ENCODE assay signal across 8 cellular contexts in genomic region chr10:79444243-79445119, GRCh38. TPM values are rescaled to one million over a fixed set of nuclear protein-coding genes. Genes with fewer than 3 reads are reported as not detected.
DNase-seq lines count a peak whose midpoint lies in the region; ATAC-seq, FAIRE-seq and TF ChIP-seq lines count a peak whose summit lies in the region.

No MANE protein-coding gene starts in this region.

- H3K4me3 ChIP-seq in BLaER1 (peak overlapping the region; percentile 83), adipocyte (ENCODE audit: low read length) (peak overlapping the region; percentile 97), right atrium auricular region (peak overlapping the region; percentile 94 to 96), rectal smooth muscle tissue (ENCODE audit: low read length) (peak overlapping the region; percentile 65)

- ATAC-seq in GM19372 (IDR thresholded peaks at IDR 0.05; ENCODE audit: low read depth, unreplicated experiment), result peak; percentile 20
- ATAC-seq in HG03520 (IDR thresholded peaks at IDR 0.05; ENCODE audit: unreplicated experiment), result peak; percentile 9
- ATAC-seq in SK-N-SH treated with all-trans-retinoic acid at 6 μM for 48 hours, result peak; percentile 37

- H3K9me3 ChIP-seq in BLaER1 (no peaks in the 10 kb centered on the region), adipocyte (ENCODE audit: control insufficient read depth, low read length) (no peaks in the 10 kb centered on the region), right atrium auricular region (no peaks in the 10 kb centered on the region)

- H4K20me1 ChIP-seq in BLaER1, result peaks cover 52% of the 10 kb centered on the region

- H3K27ac ChIP-seq in BLaER1 (peak overlapping the region; percentile 39), right atrium auricular region (peak overlapping the region; percentile 93 to 99), rectal smooth muscle tissue (ENCODE audit: low read depth, low read length) (peak overlapping the region; percentile 80)

- H3K36me3 ChIP-seq in BLaER1, result peaks cover 8% of the 10 kb centered on the region; the same call in 1 of the 2 replicates
- peaks cover 18% of the 10 kb centered on the region for H3K36me3 ChIP-seq in adipocyte (ENCODE audit: control insufficient read depth, insufficient read depth, low read length, severe bottlenecking)
- no peaks in the 10 kb centered on the region for H3K36me3 ChIP-seq in right atrium auricular region
- no peaks in the 10 kb centered on the region for H3K36me3 ChIP-seq in rectal smooth muscle tissue (ENCODE audit: control insufficient read depth, insufficient read depth, low read length)

- H3K4me1 ChIP-seq in BLaER1 (peaks cover 57% of the 10 kb centered on the region), adipocyte (ENCODE audit: control insufficient read depth, insufficient read depth, low read length) (peaks cover 41% of the 10 kb centered on the region), right atrium auricular region (peaks cover 0 to 58% of the 10 kb centered on the region in 2 donors), rectal smooth muscle tissue (ENCODE audit: control insufficient read depth, insufficient read depth, low read length) (peaks cover 46% of the 10 kb centered on the region)

- no peak for TF ChIP-seq CTCF in right atrium auricular region (IDR thresholded peaks at IDR 0.05)
- no peak for TF ChIP-seq CTCF in D721Med (IDR thresholded peaks at IDR 0.05; ENCODE audit: insufficient read depth, missing control alignments)

- H3K9ac ChIP-seq in BLaER1, result peak overlapping the region; percentile 49
- peak overlapping the region; percentile 99 for H3K9ac ChIP-seq in adipocyte (ENCODE audit: low read length)
- peak overlapping the region; percentile 54 for H3K9ac ChIP-seq in rectal smooth muscle tissue (ENCODE audit: low read length)

- peak; percentile 78 for DNase-seq in adipocyte (ENCODE audit: low read depth)
- DNase-seq in right atrium auricular region (ENCODE audit: low spot score), result peak; percentile 87
- no peak for DNase-seq in D721Med (ENCODE audit: insufficient read length, low spot score)

- FAIRE-seq in D721Med (lab: Jason Lieb, UNC), result no peak

- H3K27me3 ChIP-seq in BLaER1 (no peaks in the 10 kb centered on the region), adipocyte (replicated peaks; ENCODE audit: control insufficient read depth, insufficient read depth, low read length) (no peaks in the 10 kb centered on the region), right atrium auricular region (no peaks in the 10 kb centered on the region), rectal smooth muscle tissue (ENCODE audit: control insufficient read depth, insufficient read depth, low read length) (peaks cover 2% of the 10 kb centered on the region)

- H3K4me2 ChIP-seq in BLaER1, result peak overlapping the region; percentile 85

TF ChIP-seq in SK-N-SH treated with all-trans-retinoic acid at 6 μM for 48 hours, 23 proteins besides CTCF, POLR2A, EP300 and RAD21:
- TF ChIP-seq ZC3H10 (CRISPR knock-in tag; IDR thresholded peaks at IDR 0.05) (no peak), ZFP30 (CRISPR knock-in tag; IDR thresholded peaks at IDR 0.05) (no peak), ISL1 (CRISPR knock-in tag; IDR thresholded peaks at IDR 0.05) (no peak)
TF ChIP-seq in SK-N-SH treated with all-trans-retinoic acid at 6 μM for 48 hours: peak in this region for 0.

RNA-seq across cellular contexts. Expression of gene ZCCHC24, which starts 0.9 kb away (rescaled TPM):
- 10 to 100 TPM; 45.6 to 85.9 TPM for total RNA-seq in right atrium auricular region

Comparison
In these comparisons a context has a peak if more than half of its experiments do, and no peak if none do; other contexts are left out.
1. H3K27ac ChIP-seq: peak in every context shown above with its lines; median percentile 96 in right atrium auricular region; 80 in rectal smooth muscle tissue; 39 in BLaER1.
2. H3K9ac ChIP-seq: peak in every context shown above with its lines; median percentile 99 in adipocyte; 54 in rectal smooth muscle tissue; 49 in BLaER1.